In genomic region chr1:8283058-8283884, GRCh38 we compare ENCODE assay signal across 1 cellular context.
TF ChIP-seq lines count a peak whose summit lies in the region.

No MANE protein-coding gene starts in this region.

TF ChIP-seq in K562, 482 proteins besides CTCF, POLR2A, EP300 and RAD21 (continued from another document):
- no peak for TF ChIP-seq ZNF318 (IDR thresholded peaks at IDR 0.05; ENCODE audit: borderline replicate concordance in 1 of 2, low read depth in 1 of 2)
- TF ChIP-seq MAZ (CRISPR knock-in tag; conservative IDR thresholded peaks at IDR 0.05 in 1 of 2, IDR thresholded peaks at IDR 0.05 in 1 of 2) = no peak
- no peak for TF ChIP-seq ZNF584 (CRISPR knock-in tag; IDR thresholded peaks at IDR 0.05; ENCODE audit: low read depth)
- no peak for TF ChIP-seq KLF10 (CRISPR knock-in tag; IDR thresholded peaks at IDR 0.05)
- TF ChIP-seq TEAD1 (CRISPR knock-in tag; IDR thresholded peaks at IDR 0.05) = no peak
